9 cellular contexts compared by ENCODE assay signal in the genomic region with DNA sequence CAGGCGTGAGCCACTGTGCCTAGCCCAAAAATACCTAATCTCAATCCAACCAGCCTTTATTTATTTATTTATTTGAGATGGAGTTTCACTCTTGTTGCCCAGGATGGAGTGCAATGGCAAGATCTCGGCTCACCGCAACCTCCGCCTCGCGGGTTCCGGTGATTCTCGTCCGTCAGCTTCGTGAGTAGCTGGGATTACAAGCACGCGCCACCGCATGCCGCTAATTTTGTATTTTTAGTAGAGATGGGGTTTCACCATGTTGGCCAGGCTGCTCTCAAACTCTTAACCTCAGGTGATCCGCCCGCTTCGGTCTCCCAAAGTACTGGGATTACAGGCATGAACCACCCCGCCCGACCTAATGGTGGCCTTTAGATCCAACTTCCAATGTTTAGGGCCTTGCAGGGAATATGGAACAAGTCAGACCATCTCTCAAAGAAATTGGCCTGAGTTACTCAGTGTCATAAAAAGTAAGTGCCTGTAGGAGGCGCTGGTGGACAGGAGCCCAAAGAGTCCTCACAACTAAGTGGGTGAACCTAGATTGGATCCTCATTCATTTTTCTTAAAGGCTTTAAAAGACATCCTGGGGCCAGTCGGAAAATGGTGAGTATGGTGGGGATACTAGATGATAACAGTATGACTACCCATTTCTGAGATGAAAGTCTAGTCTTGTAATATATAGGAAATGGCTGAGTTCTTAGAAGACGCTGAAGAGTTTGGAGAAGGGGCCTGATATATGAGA. TPM values are rescaled to one million over a fixed set of nuclear protein-coding genes. Genes with fewer than 3 reads are reported as not detected.
DNase-seq lines count a peak whose midpoint lies in the region; ATAC-seq and TF ChIP-seq lines count a peak whose summit lies in the region.
"Had no signal": no experiment of that assay in that cellular context is flagged by ENCODE, and none has a peak within 500 bp of the region (broad histone marks: within the 10 kb centered on the region; RNA-seq: fewer than 3 reads in every experiment).

No MANE protein-coding gene starts in this region.

- H3K9me3 Mint-ChIP-seq in osteocyte (ENCODE audit: unreplicated experiment): no peaks in the 10 kb centered on the region

- H3K4me3 Mint-ChIP-seq in T-helper 17 cell: peak overlapping the region; percentile 19
- H3K4me3 Mint-ChIP-seq in osteocyte (ENCODE audit: unreplicated experiment): no peak overlapping the region

- ATAC-seq in T-helper 17 cell: peak; percentile 62
- no peak for ATAC-seq in GM18517 (IDR thresholded peaks at IDR 0.05; ENCODE audit: unreplicated experiment)
- ATAC-seq in GM18519 (IDR thresholded peaks at IDR 0.05; ENCODE audit: low FRiP score, unreplicated experiment): no peak

- H3K9me3 ChIP-seq in T-helper 17 cell (ENCODE audit: control insufficient read depth, low read length, poor library complexity, severe bottlenecking): no peaks in the 10 kb centered on the region
- H3K9me3 ChIP-seq: BLaER1 treated with 17β-estradiol and CSF1 and Interleukin-3, amounts not matched to agents 10 nM and 100 nM had no signal

- H3K27me3 Mint-ChIP-seq in T-helper 17 cell (no peaks in the 10 kb centered on the region), osteocyte (ENCODE audit: unreplicated experiment) (peaks cover 21% of the 10 kb centered on the region)

- DNase-seq in NCI-H1436 (lab: John Stamatoyannopoulos, UW) (peak; percentile 27), NCI-H1436 treated with DMSO at 0.1 percent for 48 hours (lab: John Stamatoyannopoulos, UW) (no peak), HuH-7 (ENCODE audit: low spot score) (peak; percentile 69), T-helper 17 cell (peak in 2 of 3 donors; percentile 35 to 49), osteocyte (ENCODE audit: extremely low spot score, unreplicated experiment) (no peak)
- peak; percentile 46 for DNase-seq in effector CD4-positive, alpha-beta T cell

- H3K36me3 Mint-ChIP-seq in T-helper 17 cell (ENCODE audit: low read depth) (no peaks in the 10 kb centered on the region), osteocyte (ENCODE audit: unreplicated experiment) (no peaks in the 10 kb centered on the region)

- peak overlapping the region; percentile 84 for H3K27ac Mint-ChIP-seq in T-helper 17 cell
- H3K27ac Mint-ChIP-seq in osteocyte (ENCODE audit: unreplicated experiment): no peak overlapping the region

- H3K4me1 Mint-ChIP-seq in T-helper 17 cell (peaks cover 15% of the 10 kb centered on the region), osteocyte (ENCODE audit: unreplicated experiment) (no peaks in the 10 kb centered on the region)

- peak; percentile 45 for TF ChIP-seq CTCF in osteocyte (IDR thresholded peaks at IDR 0.05)

RNA-seq across cellular contexts. Expression of a gene that starts 4.6 kb away (rescaled TPM):
- total RNA-seq in T-helper 17 cell (under 1 TPM; 0.12 to 0.26 TPM), osteocyte (not detected in 2 replicates)

RNA-seq across cellular contexts. Expression of a gene that starts 17.9 kb away (rescaled TPM):
- total RNA-seq in T-helper 17 cell: not detected
- 14.8 and 15.9 TPM in 2 replicates for total RNA-seq in osteocyte

RNA-seq across cellular contexts. Expression of a gene that starts 29.0 kb away (rescaled TPM):
- 1,000 to 10,000 TPM; 1,099 to 1,147 TPM for total RNA-seq in T-helper 17 cell
- 8.8 and 13.2 TPM in 2 replicates for total RNA-seq in osteocyte

RNA-seq across cellular contexts. Expression of a gene that starts 40.4 kb away (rescaled TPM):
- 1 to 10 TPM; 3.1 to 3.4 TPM for total RNA-seq in T-helper 17 cell
- 13.4 and 14.3 TPM in 2 replicates for total RNA-seq in osteocyte

RNA-seq across cellular contexts. Expression of a gene that starts 48.1 kb away (rescaled TPM):
- 1 to 10 TPM; 1.4 to 1.5 TPM for total RNA-seq in T-helper 17 cell
- 3.0 and 3.6 TPM in 2 replicates for total RNA-seq in osteocyte

Comparison
In these comparisons a context has a peak if more than half of its experiments do, and no peak if none do; other contexts are left out.
1. DNase-seq: peak in NCI-H1436 (single experiment), HuH-7 (single experiment), T-helper 17 cell (2 of 3) and effector CD4-positive, alpha-beta T cell (single experiment); none in NCI-H1436 treated with DMSO at 0.1 percent for 48 hours (single experiment) and osteocyte (single experiment).
2. RNA of a gene that starts 17.9 kb away (total RNA-seq): 14.8 to 15.9 TPM in osteocyte; not detected in T-helper 17 cell; every median in the first group is over 10 times any median in the second.
3. RNA of a gene that starts 29.0 kb away (total RNA-seq): 1,099 to 1,147 TPM in T-helper 17 cell; 8.8 to 13.2 TPM in osteocyte; every median in the first group is over 10 times any median in the second.